15 cellular contexts compared by ENCODE assay signal in genomic region chr1:228851196-228851595, GRCh38.
"Had no signal": no experiment of that assay in that cellular context is flagged by ENCODE, and none has a peak within 500 bp of the region (broad histone marks: within the 10 kb centered on the region; RNA-seq: fewer than 3 reads in every experiment).

No MANE protein-coding gene starts in this region.

- DNase-seq: activated CD4-positive, alpha-beta T cell treated with anti-CD3 and anti-CD28 coated beads, Interleukin-2, amount 50 U/mL, for 1 hour; activated naive CD4-positive, alpha-beta T cell treated with anti-CD3 and anti-CD28 coated beads for 36 hours; activated naive CD8-positive, alpha-beta T cell treated with anti-CD3 and anti-CD28 coated beads, Interleukin-2, amount 50 U/mL, for 24 hours; activated T-cell treated with anti-CD3 and anti-CD28 coated beads, Interleukin-2, amount 50 U/mL, for 1 hour; endodermal cell; gastrocnemius medialis; heart right ventricle; naive B cell; stimulated activated CD4-positive, alpha-beta T cell treated with anti-CD3 and anti-CD28 coated beads, Interleukin-4, amount 100 ng/mL, for 24 hours; stimulated activated naive CD8-positive, alpha-beta T cell treated with anti-CD3 and anti-CD28 coated beads, Interleukin-15, Interleukin-2, amounts not matched to agents 100 U/mL and 50 U/mL, for 24 hours; upper lobe of right lung had no signal

- H3K9me3 ChIP-seq: ascending aorta, gastrocnemius medialis, upper lobe of right lung had no signal

- H3K27ac Mint-ChIP-seq: activated naive CD4-positive, alpha-beta T cell treated with anti-CD3 and anti-CD28 coated beads for 36 hours; activated naive CD8-positive, alpha-beta T cell treated with anti-CD3 and anti-CD28 coated beads, Interleukin-2, amount 50 U/mL, for 24 hours; activated T-helper 2 cell treated with anti-CD3 and anti-CD28 coated beads, Interferon-gamma antibody, Interleukin-2, Interleukin-4, amounts not matched to agents 10 μg/mL and 5 μg/mL and 100 μg/mL, durations not matched to agents 14 hours and 24 hours and 36 hours; endodermal cell had no signal

- H3K36me3 ChIP-seq: ascending aorta, gastrocnemius medialis, heart right ventricle, right atrium auricular region, upper lobe of right lung had no signal

- H3K4me3 Mint-ChIP-seq: activated naive CD4-positive, alpha-beta T cell treated with anti-CD3 and anti-CD28 coated beads for 36 hours; activated naive CD8-positive, alpha-beta T cell treated with anti-CD3 and anti-CD28 coated beads, Interleukin-2, amount 50 U/mL, for 24 hours; endodermal cell had no signal

- H3K4me1 Mint-ChIP-seq: activated naive CD8-positive, alpha-beta T cell treated with anti-CD3 and anti-CD28 coated beads, Interleukin-2, amount 50 U/mL, for 24 hours had no signal

- H3K4me1 ChIP-seq: ascending aorta, right atrium auricular region, upper lobe of right lung had no signal

- H3K9me3 Mint-ChIP-seq: activated naive CD8-positive, alpha-beta T cell treated with anti-CD3 and anti-CD28 coated beads, Interleukin-2, amount 50 U/mL, for 24 hours; activated T-helper 2 cell treated with anti-CD3 and anti-CD28 coated beads, Interferon-gamma antibody, Interleukin-2, Interleukin-4, amounts not matched to agents 10 μg/mL and 5 μg/mL and 100 μg/mL, durations not matched to agents 14 hours and 24 hours and 36 hours had no signal

- ATAC-seq: activated naive CD8-positive, alpha-beta T cell treated with anti-CD3 and anti-CD28 coated beads, Interleukin-2, amount 50 U/mL, for 24 hours; gastrocnemius medialis; heart right ventricle; stimulated activated naive CD8-positive, alpha-beta T cell treated with anti-CD3 and anti-CD28 coated beads, Interleukin-15, Interleukin-2, amounts not matched to agents 100 U/mL and 50 U/mL, for 24 hours had no signal

- H3K4me3 ChIP-seq: ascending aorta, gastrocnemius medialis, heart right ventricle, right atrium auricular region, skin epidermis, upper lobe of right lung had no signal

- H3K27me3 ChIP-seq: ascending aorta, gastrocnemius medialis, heart right ventricle, right atrium auricular region, upper lobe of right lung had no signal

- H3K27me3 Mint-ChIP-seq: activated naive CD8-positive, alpha-beta T cell treated with anti-CD3 and anti-CD28 coated beads, Interleukin-2, amount 50 U/mL, for 24 hours had no signal

- H3K27ac ChIP-seq: ascending aorta, gastrocnemius medialis, heart right ventricle, right atrium auricular region, upper lobe of right lung had no signal
